In the genomic region with DNA sequence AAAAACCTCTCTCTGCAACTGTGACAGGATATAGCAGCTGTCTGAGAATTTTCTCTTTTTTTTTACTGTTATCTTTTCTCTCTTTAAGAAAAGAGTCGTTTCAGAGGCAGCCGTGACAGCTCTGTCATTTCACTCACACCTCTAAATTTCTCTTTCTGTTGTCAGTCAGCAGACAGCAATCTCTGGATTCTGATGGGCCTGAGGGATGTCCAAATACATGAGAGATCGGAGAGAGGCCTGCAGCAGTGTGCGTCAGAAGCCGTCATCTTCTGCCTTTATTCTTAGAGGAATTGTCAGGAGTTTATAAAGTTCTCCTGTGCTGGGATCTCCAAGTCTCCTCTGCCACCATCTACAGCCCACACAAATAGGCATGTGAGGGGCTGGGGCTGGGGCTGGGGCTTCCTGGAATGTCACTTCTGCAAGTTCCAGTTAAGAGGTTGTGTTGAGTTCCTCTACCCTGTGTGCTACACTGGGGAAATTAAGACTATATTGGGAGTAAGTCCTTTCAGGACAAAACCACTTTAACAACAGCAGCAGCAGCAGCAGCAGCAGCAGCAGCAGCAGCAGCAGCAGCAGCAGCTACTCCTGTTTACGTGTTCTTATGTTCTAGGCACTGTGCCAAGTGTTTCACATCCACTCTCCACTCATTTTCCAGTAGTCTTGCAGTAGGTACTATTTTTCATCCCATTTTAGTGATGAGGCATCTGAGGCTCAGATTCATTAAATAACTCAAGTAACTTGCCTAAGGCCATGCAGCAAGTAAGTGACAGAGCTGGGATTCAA, we compare ENCODE assay signal across 11 cellular contexts.
DNase-seq lines count a peak whose midpoint lies in the region; ATAC-seq and TF ChIP-seq lines count a peak whose summit lies in the region.
"Had no signal": no experiment of that assay in that cellular context is flagged by ENCODE, and none has a peak within 500 bp of the region (broad histone marks: within the 10 kb centered on the region; RNA-seq: fewer than 3 reads in every experiment).

No MANE protein-coding gene starts in this region.

- TF ChIP-seq CTCF in PC-3 (conservative IDR thresholded peaks at IDR 0.05; ENCODE audit: low read depth, low read length) = no peak
- no peak for TF ChIP-seq CTCF in foreskin fibroblast (IDR thresholded peaks at IDR 0.05; ENCODE audit: low read depth, low read length)
- TF ChIP-seq CTCF in spleen (IDR thresholded peaks at IDR 0.05 in 8 of 11, conservative IDR thresholded peaks at IDR 0.05 in 3 of 11) = no peak
- TF ChIP-seq CTCF in CD4-positive, alpha-beta T cell (IDR thresholded peaks at IDR 0.05) = no peak

- H2AFZ ChIP-seq in PC-3 (ENCODE audit: low read length) = no peak overlapping the region

- intact Hi-C loops in PC-3 (cut with micrococcal nuclease) (no loop called here), spleen (cut with DNase I; ENCODE audit: low total_unique reads) (no loop called here)
- intact Hi-C loops in CD4-positive, alpha-beta T cell (cut with DNase I, micrococcal nuclease) = no loop called here

- H3K9me2 ChIP-seq in PC-3 (replicated peaks; ENCODE audit: low read length) = 0 out of 2 replicates have a peak, but pooled peaks cover 8% of the 10 kb centered on the region

- H3K4me3 ChIP-seq in PC-3 (ENCODE audit: low read length) (no peak overlapping the region), foreskin fibroblast (ENCODE audit: low read depth in 1 of 2, low read length in 2 of 2) (no peak overlapping the region), spleen (no peak overlapping the region)
- H3K4me3 ChIP-seq: colonic mucosa, SJSA1 had no signal

- H3K4me1 ChIP-seq in PC-3 (ENCODE audit: insufficient read depth, low read length) (0 out of 2 replicates have a peak, but pooled peaks cover 7% of the 10 kb centered on the region), spleen (peaks cover 0 to 11% (median 0%) of the 10 kb centered on the region in 6 donors)
- H3K4me1 ChIP-seq: colonic mucosa, SJSA1 had no signal

- peak; percentile 47 for DNase-seq in LHCN-M2 (ENCODE audit: low read depth)
- DNase-seq in PC-3 = peak; percentile 58
- DNase-seq in foreskin fibroblast = peak; percentile 24 to 77
- DNase-seq in spleen = no peak
- no peak for DNase-seq in pons (ENCODE audit: low spot score)
- no peak for DNase-seq in CD4-positive, alpha-beta T cell
- no peak for DNase-seq in activated CD4-positive, alpha-beta T cell treated with anti-CD3 and anti-CD28 coated beads, Interleukin-2, amount 50 U/mL, for 48 hours
- DNase-seq: colonic mucosa, kidney had no signal

- no peak overlapping the region for H3K9ac ChIP-seq in PC-3 (ENCODE audit: low read length)

- H3K27me3 ChIP-seq in PC-3 (ENCODE audit: low read length) = peaks cover 19% of the 10 kb centered on the region
- no peaks in the 10 kb centered on the region for H3K27me3 ChIP-seq in spleen (replicated peaks in 1 of 7)
- no peaks in the 10 kb centered on the region for H3K27me3 ChIP-seq in CD4-positive, alpha-beta T cell (ENCODE audit: control insufficient read depth, insufficient read depth, low read length)
- H3K27me3 ChIP-seq: colonic mucosa, SJSA1 had no signal

- H4K20me1 ChIP-seq in PC-3 (ENCODE audit: low read length) = no peaks in the 10 kb centered on the region

- POLR2A ChIA-PET in PC-3 (lab: Charles Lee; ENCODE audit: unreplicated experiment) = interaction anchor here (0.6 kb wide), 1 partner anchor 76 kb away, joined by 7 read pairs; no protein-coding TSS in a partner anchor
- POLR2A ChIA-PET in CD4-positive, alpha-beta T cell (lab: Charles Lee) = no interaction called here

- H3K4me1 Mint-ChIP-seq in CD4-positive, alpha-beta T cell (ENCODE audit: low read depth) = no peaks in the 10 kb centered on the region

- no peaks in the 10 kb centered on the region for H3K27me3 Mint-ChIP-seq in CD4-positive, alpha-beta T cell

- no peaks in the 10 kb centered on the region for H3K79me2 ChIP-seq in PC-3 (ENCODE audit: low read length)

- CTCF ChIA-PET in PC-3 (lab: Charles Lee) = no interaction called here
- CTCF ChIA-PET in CD4-positive, alpha-beta T cell (lab: Charles Lee) = no interaction called here

- H3K4me2 ChIP-seq in PC-3 (ENCODE audit: low read length) = no peak overlapping the region

- no peaks in the 10 kb centered on the region for H3K9me3 ChIP-seq in PC-3 (ENCODE audit: low read length)
- no peaks in the 10 kb centered on the region for H3K9me3 ChIP-seq in spleen
- no peaks in the 10 kb centered on the region for H3K9me3 ChIP-seq in CD4-positive, alpha-beta T cell (ENCODE audit: control insufficient read depth, low read length)
- H3K9me3 ChIP-seq: colonic mucosa, SJSA1 had no signal

- no TSS peak for BruUV-seq in PC-3 (replicated peaks; lab: Mats Ljungman, UMichigan)

- 69 to 82% (median 74%) methylated on average over 6 of the region's 6 CpGs for WGBS in spleen, 5 donors

- no peak overlapping the region for H3K27ac Mint-ChIP-seq in CD4-positive, alpha-beta T cell

- H3K4me3 Mint-ChIP-seq in CD4-positive, alpha-beta T cell = no peak overlapping the region

- no peak overlapping the region for H3K27ac ChIP-seq in PC-3 (ENCODE audit: low read length)
- peak overlapping the region in 5 of 8 donors; percentile 18 to 56 (median 51) for H3K27ac ChIP-seq in spleen
- H3K27ac ChIP-seq in CD4-positive, alpha-beta T cell (ENCODE audit: low read depth, low read length) = no peak overlapping the region
- H3K27ac ChIP-seq: colonic mucosa, SJSA1 had no signal

- H3K9me3 Mint-ChIP-seq in CD4-positive, alpha-beta T cell = no peaks in the 10 kb centered on the region

- no peaks in the 10 kb centered on the region for H3K36me3 Mint-ChIP-seq in CD4-positive, alpha-beta T cell (ENCODE audit: low read depth)

- H3K36me3 ChIP-seq in PC-3 (ENCODE audit: low read depth, low read length) = no peaks in the 10 kb centered on the region
- no peaks in the 10 kb centered on the region for H3K36me3 ChIP-seq in spleen
- H3K36me3 ChIP-seq: colonic mucosa, SJSA1 had no signal

- ATAC-seq in PC-3 = no peak
- ATAC-seq in CD4-positive, alpha-beta T cell (ENCODE audit: poor library complexity) = no peak
- ATAC-seq in GM19397 (IDR thresholded peaks at IDR 0.05; ENCODE audit: unreplicated experiment) = no peak

- no peak for TF ChIP-seq POLR2A in spleen (IDR thresholded peaks at IDR 0.05)

- no peaks in the 10 kb centered on the region for H3F3A ChIP-seq in PC-3 (ENCODE audit: low read length, unreplicated experiment)

Comparison
In these comparisons a context has a peak if more than half of its experiments do, and no peak if none do; other contexts are left out.
1. DNase-seq: peak in LHCN-M2 (single experiment), PC-3 (single experiment) and foreskin fibroblast (2 of 2); none in spleen (single experiment), pons (single experiment), CD4-positive, alpha-beta T cell (0 of 10) and activated CD4-positive, alpha-beta T cell treated with anti-CD3 and anti-CD28 coated beads, Interleukin-2, amount 50 U/mL, for 48 hours (0 of 2).
2. H3K27ac ChIP-seq: peak in spleen (5 of 8); none in PC-3 (single experiment) and CD4-positive, alpha-beta T cell (single experiment).